ENCODE assay signal across 1 cellular context in the genomic region with DNA sequence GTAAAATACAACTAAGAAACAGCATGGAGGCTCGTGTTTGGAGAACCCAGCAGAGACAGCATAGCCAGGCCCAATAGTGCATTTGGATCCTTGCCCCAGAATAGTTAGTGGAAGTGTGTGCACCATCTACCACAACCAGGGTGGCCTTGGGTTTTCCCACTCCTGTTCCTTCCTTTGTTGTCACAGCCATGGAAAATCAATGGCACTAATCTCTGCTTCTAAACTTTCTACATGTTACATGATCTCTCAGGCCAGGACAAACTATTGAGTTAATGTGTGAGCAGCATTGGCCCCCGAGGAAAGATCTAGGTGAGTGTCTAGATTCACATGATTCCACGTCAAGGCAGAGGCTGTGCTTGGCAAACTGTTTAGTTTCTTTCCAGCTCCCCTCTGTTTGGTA.
TF ChIP-seq lines count a peak whose summit lies in the region.

No MANE protein-coding gene starts in this region.

TF ChIP-seq in HepG2, 621 proteins besides CTCF, POLR2A, EP300 and RAD21 (continued from another document):
- TF ChIP-seq HDAC2 (CRISPR knock-in tag; IDR thresholded peaks at IDR 0.05): 0 out of 2 replicates have a peak, but pooled peaks have one; percentile 32
- TF ChIP-seq NFIB (CRISPR knock-in tag; IDR thresholded peaks at IDR 0.05; ENCODE audit: borderline replicate concordance): no peak
- no peak for TF ChIP-seq MTA3 (CRISPR knock-in tag; IDR thresholded peaks at IDR 0.05)
- 0 out of 2 replicates have a peak, but pooled peaks have one; percentile 24 for TF ChIP-seq ZNF232 (CRISPR knock-in tag; IDR thresholded peaks at IDR 0.05; ENCODE audit: borderline replicate concordance)
- peak; percentile 95 for TF ChIP-seq PITX1 (CRISPR knock-in tag; IDR thresholded peaks at IDR 0.05)
- TF ChIP-seq RBM22 (optimal IDR thresholded peaks at IDR 0.05; ENCODE audit: low read length): no peak
- TF ChIP-seq SALL2 (CRISPR knock-in tag; IDR thresholded peaks at IDR 0.05): no peak
- no peak for TF ChIP-seq MYC (CRISPR knock-in tag; IDR thresholded peaks at IDR 0.05; ENCODE audit: borderline replicate concordance)
- TF ChIP-seq, protein P1, sequence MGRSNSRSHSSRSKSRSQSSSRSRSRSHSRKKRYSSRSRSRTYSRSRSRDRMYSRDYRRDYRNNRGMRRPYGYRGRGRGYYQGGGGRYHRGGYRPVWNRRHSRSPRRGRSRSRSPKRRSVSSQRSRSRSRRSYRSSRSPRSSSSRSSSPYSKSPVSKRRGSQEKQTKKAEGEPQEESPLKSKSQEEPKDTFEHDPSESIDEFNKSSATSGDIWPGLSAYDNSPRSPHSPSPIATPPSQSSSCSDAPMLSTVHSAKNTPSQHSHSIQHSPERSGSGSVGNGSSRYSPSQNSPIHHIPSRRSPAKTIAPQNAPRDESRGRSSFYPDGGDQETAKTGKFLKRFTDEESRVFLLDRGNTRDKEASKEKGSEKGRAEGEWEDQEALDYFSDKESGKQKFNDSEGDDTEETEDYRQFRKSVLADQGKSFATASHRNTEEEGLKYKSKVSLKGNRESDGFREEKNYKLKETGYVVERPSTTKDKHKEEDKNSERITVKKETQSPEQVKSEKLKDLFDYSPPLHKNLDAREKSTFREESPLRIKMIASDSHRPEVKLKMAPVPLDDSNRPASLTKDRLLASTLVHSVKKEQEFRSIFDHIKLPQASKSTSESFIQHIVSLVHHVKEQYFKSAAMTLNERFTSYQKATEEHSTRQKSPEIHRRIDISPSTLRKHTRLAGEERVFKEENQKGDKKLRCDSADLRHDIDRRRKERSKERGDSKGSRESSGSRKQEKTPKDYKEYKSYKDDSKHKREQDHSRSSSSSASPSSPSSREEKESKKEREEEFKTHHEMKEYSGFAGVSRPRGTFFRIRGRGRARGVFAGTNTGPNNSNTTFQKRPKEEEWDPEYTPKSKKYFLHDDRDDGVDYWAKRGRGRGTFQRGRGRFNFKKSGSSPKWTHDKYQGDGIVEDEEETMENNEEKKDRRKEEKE (IDR thresholded peaks at IDR 0.05): no peak
- no peak for TF ChIP-seq ERF (CRISPR knock-in tag; IDR thresholded peaks at IDR 0.05)
- TF ChIP-seq SIX4 (CRISPR knock-in tag; IDR thresholded peaks at IDR 0.05): no peak; the same call in 1 of the 2 replicates
- no peak for TF ChIP-seq KDM2A (CRISPR knock-in tag; IDR thresholded peaks at IDR 0.05; ENCODE audit: borderline replicate concordance, low read depth)
- no peak for TF ChIP-seq NFE2L2 (IDR thresholded peaks at IDR 0.05; ENCODE audit: low read length)
- TF ChIP-seq, protein P2, sequence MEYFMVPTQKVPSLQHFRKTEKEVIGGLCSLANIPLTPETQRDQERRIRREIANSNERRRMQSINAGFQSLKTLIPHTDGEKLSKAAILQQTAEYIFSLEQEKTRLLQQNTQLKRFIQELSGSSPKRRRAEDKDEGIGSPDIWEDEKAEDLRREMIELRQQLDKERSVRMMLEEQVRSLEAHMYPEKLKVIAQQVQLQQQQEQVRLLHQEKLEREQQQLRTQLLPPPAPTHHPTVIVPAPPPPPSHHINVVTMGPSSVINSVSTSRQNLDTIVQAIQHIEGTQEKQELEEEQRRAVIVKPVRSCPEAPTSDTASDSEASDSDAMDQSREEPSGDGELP (IDR thresholded peaks at IDR 0.05; ENCODE audit: borderline replicate concordance, low read depth): no peak
- TF ChIP-seq ZNF629 (CRISPR knock-in tag; conservative IDR thresholded peaks at IDR 0.05): no peak
- TF ChIP-seq, protein P3, sequence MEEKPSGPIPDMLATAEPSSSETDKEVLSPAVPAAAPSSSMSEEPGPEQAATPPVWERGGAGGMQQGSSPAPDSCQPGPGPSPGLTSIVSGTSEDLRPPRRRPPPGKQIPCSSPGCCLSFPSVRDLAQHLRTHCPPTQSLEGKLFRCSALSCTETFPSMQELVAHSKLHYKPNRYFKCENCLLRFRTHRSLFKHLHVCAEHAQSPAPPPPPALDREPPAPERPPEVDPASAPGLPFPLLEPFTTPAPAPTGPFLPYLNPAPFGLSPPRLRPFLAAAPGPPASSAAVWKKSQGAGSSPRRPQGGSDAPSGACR (CRISPR knock-in tag; IDR thresholded peaks at IDR 0.05): no peak
- TF ChIP-seq ZNF383 (CRISPR knock-in tag; IDR thresholded peaks at IDR 0.05; ENCODE audit: borderline replicate concordance): no peak
- TF ChIP-seq KMT2B (CRISPR knock-in tag; IDR thresholded peaks at IDR 0.05): no peak
- no peak for TF ChIP-seq MED13 (CRISPR knock-in tag; IDR thresholded peaks at IDR 0.05)
